ENCODE assay signal across 8 cellular contexts in the genomic region with DNA sequence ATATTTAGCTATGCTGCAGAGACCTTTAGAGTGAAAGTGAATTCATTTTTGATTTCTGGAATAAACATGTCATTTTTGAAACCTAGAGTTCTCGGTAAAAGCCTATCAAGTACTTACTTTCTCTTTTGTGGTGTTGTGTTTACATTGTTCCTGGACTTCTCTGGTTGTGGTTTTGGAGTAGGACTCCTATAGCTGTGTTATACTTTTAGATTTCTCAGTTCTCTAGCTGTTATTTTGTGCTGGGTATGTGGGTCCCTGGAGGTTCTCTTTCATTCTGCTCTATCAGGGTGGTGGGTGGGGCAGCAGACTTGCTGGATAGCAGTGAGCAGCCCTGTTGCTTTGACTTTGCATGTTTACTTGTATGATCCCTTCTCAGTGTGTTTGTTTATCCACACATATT. TPM values are rescaled to one million over a fixed set of nuclear protein-coding genes. Genes with fewer than 3 reads are reported as not detected.
A peak's percentile ranks its signal among the peaks of the same experiment; 100 is the strongest.
DNase-seq lines count a peak whose midpoint lies in the region; ATAC-seq and TF ChIP-seq lines count a peak whose summit lies in the region.

No MANE protein-coding gene starts in this region.

- no peaks in the 10 kb centered on the region for H3K27me3 Mint-ChIP-seq in activated T-cell treated with anti-CD3 and anti-CD28 coated beads, Interleukin-2, amount 50 U/mL, for 24 hours

- H3K36me3 ChIP-seq in gastroesophageal sphincter: peaks cover 0 to 22% of the 10 kb centered on the region in 2 donors

- ATAC-seq in HG02678 (IDR thresholded peaks at IDR 0.05; ENCODE audit: unreplicated experiment) (peak; percentile 78), gastroesophageal sphincter (no peak)

- H3K4me1 ChIP-seq in gastroesophageal sphincter: peaks cover 0 to 14% (median 4%) of the 10 kb centered on the region in 3 donors

- peaks cover 72% of the 10 kb centered on the region for H3K36me3 Mint-ChIP-seq in activated T-cell treated with anti-CD3 and anti-CD28 coated beads, Interleukin-2, amount 50 U/mL, for 24 hours (ENCODE audit: low read depth)

- no peak for TF ChIP-seq POLR2A in gastroesophageal sphincter (IDR thresholded peaks at IDR 0.05)

- H3K27ac ChIP-seq in gastroesophageal sphincter: peak overlapping the region in 2 of 4 donors; percentile 34 to 49

- peak overlapping the region; percentile 80 for H3K27ac Mint-ChIP-seq in activated T-cell treated with anti-CD3 and anti-CD28 coated beads, Interleukin-2, amount 50 U/mL, for 24 hours

- no peaks in the 10 kb centered on the region for H3K9me3 ChIP-seq in gastroesophageal sphincter

- no peak for TF ChIP-seq CTCF in gastroesophageal sphincter (IDR thresholded peaks at IDR 0.05)

- no peak for TF ChIP-seq EP300 in gastroesophageal sphincter (IDR thresholded peaks at IDR 0.05)

- no peaks in the 10 kb centered on the region for H3K9me3 Mint-ChIP-seq in activated T-cell treated with anti-CD3 and anti-CD28 coated beads, Interleukin-2, amount 50 U/mL, for 24 hours

- H3K4me3 ChIP-seq in gastroesophageal sphincter: peak overlapping the region; percentile 31 to 36

- H3K4me3 Mint-ChIP-seq in activated T-cell treated with anti-CD3 and anti-CD28 coated beads, Interleukin-2, amount 50 U/mL, for 24 hours: peak overlapping the region; percentile 54

- H3K4me1 Mint-ChIP-seq in activated T-cell treated with anti-CD3 and anti-CD28 coated beads, Interleukin-2, amount 50 U/mL, for 24 hours (ENCODE audit: low read depth): peaks cover 19% of the 10 kb centered on the region

- 4 to 6% methylated on average over 1 of the region's 1 CpG for WGBS in gastroesophageal sphincter (ENCODE audit: low coverage in 1 of 2), 2 donors

- no peaks in the 10 kb centered on the region for H3K27me3 ChIP-seq in gastroesophageal sphincter

- DNase-seq in activated T-cell treated with anti-CD3 and anti-CD28 coated beads, Interleukin-2, amount 50 U/mL, for 24 hours: no peak
- no peak for DNase-seq in activated T-cell treated with anti-CD3 and anti-CD28 coated beads, Interleukin-2, amount 50 U/mL, for 48 hours
- peak; percentile 15 for DNase-seq in RPMI7951 (ENCODE audit: low read depth)
- no peak for DNase-seq in iPS-NIHi11 (ENCODE audit: low spot score)
- no peak for DNase-seq in NCI-H1105 (lab: John Stamatoyannopoulos, UW)
- no peak for DNase-seq in middle frontal gyrus (ENCODE audit: extremely low spot score, low spot score)

RNA-seq across cellular contexts. Expression of gene MSMO1, which starts 25.6 kb away (rescaled TPM):
- 88.9 and 95.4 TPM in 2 replicates for total RNA-seq in RPMI7951 (2014; rRNA removed; shearing (Covaris generic))
- 10 to 100 TPM; 10.4 to 34.7 (median 13.9) TPM for total RNA-seq in gastroesophageal sphincter
